In the genomic region with DNA sequence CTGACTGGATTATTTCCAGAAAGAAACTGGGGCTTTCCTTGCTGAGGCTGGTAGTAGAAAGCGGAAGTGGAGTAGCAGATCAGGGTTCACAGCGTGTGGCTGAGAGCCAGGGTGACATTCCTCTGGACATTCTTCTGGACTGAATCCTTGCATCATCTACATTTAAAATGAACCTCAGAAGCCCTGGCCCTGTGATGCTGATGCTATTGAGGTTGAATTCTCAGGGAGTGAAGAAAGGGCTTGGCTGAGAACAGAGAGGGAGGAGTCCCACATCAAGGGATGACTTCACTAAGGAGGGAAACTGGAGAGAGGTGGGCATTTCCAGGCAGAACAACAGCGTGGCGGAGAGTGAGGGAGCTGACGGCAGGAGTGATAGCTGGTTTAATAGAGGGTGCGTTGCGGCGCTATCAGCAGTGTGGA, we compare ENCODE assay signal across 8 cellular contexts.
DNase-seq lines count a peak whose midpoint lies in the region; ATAC-seq and TF ChIP-seq lines count a peak whose summit lies in the region.

No MANE protein-coding gene starts in this region.

- H3K4me1 ChIP-seq in Karpas-422 (ENCODE audit: low read length) (peaks cover 36% of the 10 kb centered on the region), breast epithelium (no peaks in the 10 kb centered on the region), liver (ENCODE audit: control insufficient read depth in 4 of 4, insufficient read depth in 4 of 4, low read length in 3 of 4) (no peaks in the 10 kb centered on the region)

- ATAC-seq in GM18907 (IDR thresholded peaks at IDR 0.05; ENCODE audit: unreplicated experiment): peak; percentile 63
- no peak for ATAC-seq in activated naive CD4-positive, alpha-beta T cell treated with anti-CD3 and anti-CD28 coated beads, Interleukin-2, amount 50 U/mL, for 72 hours
- ATAC-seq in GM18519 (IDR thresholded peaks at IDR 0.05; ENCODE audit: low FRiP score, unreplicated experiment): no peak
- ATAC-seq in CD4-positive, alpha-beta T cell (ENCODE audit: poor library complexity): no peak

- H3K4me3 ChIP-seq in Karpas-422 (ENCODE audit: low read length): peak overlapping the region; percentile 35; the same call in 1 of the 2 replicates
- H3K4me3 ChIP-seq in breast epithelium: peak overlapping the region in 1 of 3 donors; percentile 2
- no peak overlapping the region for H3K4me3 ChIP-seq in liver (ENCODE audit: low read depth in 1 of 3, low read length in 3 of 3)

- 57% methylated on average over 8 of the region's 8 CpGs for WGBS in liver

- DNase-seq in Karpas-422 (peak; percentile 54), breast epithelium (ENCODE audit: low spot score in 2 of 2) (peak; percentile 68 to 82), glutamatergic neuron (no peak)
- DNase-seq in activated naive CD4-positive, alpha-beta T cell treated with anti-CD3 and anti-CD28 coated beads, Interleukin-2, amount 50 U/mL, for 72 hours (ENCODE audit: low spot score in 2 of 2): no peak
- no peak for DNase-seq in CD4-positive, alpha-beta T cell

- peak overlapping the region; percentile 8 for H2AFZ ChIP-seq in Karpas-422 (ENCODE audit: low read length)

- peak overlapping the region in 1 of 2 donors; percentile 33 for H3K27ac Mint-ChIP-seq in activated naive CD4-positive, alpha-beta T cell treated with anti-CD3 and anti-CD28 coated beads, Interleukin-2, amount 50 U/mL, for 72 hours
- H3K27ac Mint-ChIP-seq in glutamatergic neuron (ENCODE audit: unreplicated experiment): no peak overlapping the region
- H3K27ac Mint-ChIP-seq in CD4-positive, alpha-beta T cell: no peak overlapping the region

- no peak for TF ChIP-seq RAD21 in liver (IDR thresholded peaks at IDR 0.05)

- H4K20me1 ChIP-seq in Karpas-422 (ENCODE audit: insufficient read depth, low read depth, low read length): no peaks in the 10 kb centered on the region

- H3K36me3 Mint-ChIP-seq in activated naive CD4-positive, alpha-beta T cell treated with anti-CD3 and anti-CD28 coated beads, Interleukin-2, amount 50 U/mL, for 72 hours: no peaks in the 10 kb centered on the region
- no peaks in the 10 kb centered on the region for H3K36me3 Mint-ChIP-seq in glutamatergic neuron (ENCODE audit: unreplicated experiment)
- H3K36me3 Mint-ChIP-seq in CD4-positive, alpha-beta T cell (ENCODE audit: low read depth): no peaks in the 10 kb centered on the region

- no peak for TF ChIP-seq POLR2A in breast epithelium (IDR thresholded peaks at IDR 0.05)

- H3K4me2 ChIP-seq in Karpas-422 (ENCODE audit: low read depth, low read length, poor library complexity, severe bottlenecking): peak overlapping the region; percentile 63

- no peaks in the 10 kb centered on the region for H3K27me3 Mint-ChIP-seq in glutamatergic neuron (ENCODE audit: unreplicated experiment)
- no peaks in the 10 kb centered on the region for H3K27me3 Mint-ChIP-seq in CD4-positive, alpha-beta T cell

- no peak for TF ChIP-seq CTCF in breast epithelium (IDR thresholded peaks at IDR 0.05)
- TF ChIP-seq CTCF in liver (IDR thresholded peaks at IDR 0.05; ENCODE audit: low read depth, low read length, missing input control): no peak
- TF ChIP-seq CTCF in glutamatergic neuron (IDR thresholded peaks at IDR 0.05; ENCODE audit: partially characterized antibody, unreplicated experiment): no peak
- no peak for TF ChIP-seq CTCF in CD4-positive, alpha-beta T cell (IDR thresholded peaks at IDR 0.05)

- H3K36me3 ChIP-seq in Karpas-422 (ENCODE audit: insufficient read depth, low read length): no peaks in the 10 kb centered on the region
- no peaks in the 10 kb centered on the region for H3K36me3 ChIP-seq in breast epithelium
- no peaks in the 10 kb centered on the region for H3K36me3 ChIP-seq in liver (ENCODE audit: control insufficient read depth in 4 of 4, insufficient read depth in 3 of 4, low read depth in 1 of 4, low read length in 3 of 4)

- POLR2A ChIA-PET in CD4-positive, alpha-beta T cell (lab: Charles Lee): no interaction called here

- intact Hi-C loops in breast epithelium (cut with DNase I; ENCODE audit: low total_unique reads): no loop called here
- intact Hi-C loops in CD4-positive, alpha-beta T cell (cut with DNase I, micrococcal nuclease): no loop called here

- H3K9me2 ChIP-seq in Karpas-422 (replicated peaks; ENCODE audit: insufficient read depth, low read length): no peaks in the 10 kb centered on the region

- H3K27ac ChIP-seq in Karpas-422 (ENCODE audit: low read length): peak overlapping the region; percentile 22; the same call in 1 of the 2 replicates
- H3K27ac ChIP-seq in breast epithelium: peak overlapping the region; percentile 56
- no peak overlapping the region for H3K27ac ChIP-seq in liver (ENCODE audit: low read depth in 1 of 2, low read length in 2 of 2)
- H3K27ac ChIP-seq in CD4-positive, alpha-beta T cell (ENCODE audit: low read depth, low read length): no peak overlapping the region

- H3K9me3 ChIP-seq in Karpas-422 (ENCODE audit: low read length): no peaks in the 10 kb centered on the region
- no peaks in the 10 kb centered on the region for H3K9me3 ChIP-seq in breast epithelium
- no peaks in the 10 kb centered on the region for H3K9me3 ChIP-seq in liver (ENCODE audit: control insufficient read depth in 4 of 4, low read length in 3 of 4)
- no peaks in the 10 kb centered on the region for H3K9me3 ChIP-seq in CD4-positive, alpha-beta T cell (ENCODE audit: control insufficient read depth, low read length)

- H3K9me3 Mint-ChIP-seq in activated naive CD4-positive, alpha-beta T cell treated with anti-CD3 and anti-CD28 coated beads, Interleukin-2, amount 50 U/mL, for 72 hours: no peaks in the 10 kb centered on the region
- H3K9me3 Mint-ChIP-seq in glutamatergic neuron (ENCODE audit: unreplicated experiment): no peaks in the 10 kb centered on the region
- H3K9me3 Mint-ChIP-seq in CD4-positive, alpha-beta T cell: no peaks in the 10 kb centered on the region

- CTCF ChIA-PET in CD4-positive, alpha-beta T cell (lab: Charles Lee): no interaction called here

- H3K4me3 Mint-ChIP-seq in glutamatergic neuron (ENCODE audit: unreplicated experiment): no peak overlapping the region
- no peak overlapping the region for H3K4me3 Mint-ChIP-seq in CD4-positive, alpha-beta T cell

- peak overlapping the region; percentile 25 for H3K9ac ChIP-seq in Karpas-422 (ENCODE audit: low read length)
- no peak overlapping the region for H3K9ac ChIP-seq in liver (ENCODE audit: low read depth in 1 of 2, low read length in 2 of 2)

- peaks cover 3% of the 10 kb centered on the region for H3K4me1 Mint-ChIP-seq in glutamatergic neuron (ENCODE audit: low read depth, unreplicated experiment)
- no peaks in the 10 kb centered on the region for H3K4me1 Mint-ChIP-seq in CD4-positive, alpha-beta T cell (ENCODE audit: low read depth)

- no peaks in the 10 kb centered on the region for H3K79me2 ChIP-seq in Karpas-422 (ENCODE audit: low read length)

- H3K27me3 ChIP-seq in Karpas-422 (ENCODE audit: low read length) (no peaks in the 10 kb centered on the region), breast epithelium (no peaks in the 10 kb centered on the region), liver (ENCODE audit: control insufficient read depth in 4 of 4, insufficient read depth in 4 of 4, low read length in 3 of 4) (no peaks in the 10 kb centered on the region)
- H3K27me3 ChIP-seq in CD4-positive, alpha-beta T cell (ENCODE audit: control insufficient read depth, insufficient read depth, low read length): no peaks in the 10 kb centered on the region

TF ChIP-seq in liver, 16 proteins besides CTCF, POLR2A, EP300 and RAD21:
- TF ChIP-seq RXRA (IDR thresholded peaks at IDR 0.05): peak in 1 of 2 donors; percentile 34
- peak; percentile 63 for TF ChIP-seq NR2F2 (IDR thresholded peaks at IDR 0.05)
- peak in 1 of 2 donors; percentile 31 for TF ChIP-seq HNF4A (conservative IDR thresholded peaks at IDR 0.05)
- TF ChIP-seq, protein P1, sequence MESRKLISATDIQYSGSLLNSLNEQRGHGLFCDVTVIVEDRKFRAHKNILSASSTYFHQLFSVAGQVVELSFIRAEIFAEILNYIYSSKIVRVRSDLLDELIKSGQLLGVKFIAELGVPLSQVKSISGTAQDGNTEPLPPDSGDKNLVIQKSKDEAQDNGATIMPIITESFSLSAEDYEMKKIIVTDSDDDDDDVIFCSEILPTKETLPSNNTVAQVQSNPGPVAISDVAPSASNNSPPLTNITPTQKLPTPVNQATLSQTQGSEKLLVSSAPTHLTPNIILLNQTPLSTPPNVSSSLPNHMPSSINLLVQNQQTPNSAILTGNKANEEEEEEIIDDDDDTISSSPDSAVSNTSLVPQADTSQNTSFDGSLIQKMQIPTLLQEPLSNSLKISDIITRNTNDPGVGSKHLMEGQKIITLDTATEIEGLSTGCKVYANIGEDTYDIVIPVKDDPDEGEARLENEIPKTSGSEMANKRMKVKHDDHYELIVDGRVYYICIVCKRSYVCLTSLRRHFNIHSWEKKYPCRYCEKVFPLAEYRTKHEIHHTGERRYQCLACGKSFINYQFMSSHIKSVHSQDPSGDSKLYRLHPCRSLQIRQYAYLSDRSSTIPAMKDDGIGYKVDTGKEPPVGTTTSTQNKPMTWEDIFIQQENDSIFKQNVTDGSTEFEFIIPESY (IDR thresholded peaks at IDR 0.05): no peak
- peak; percentile 58 for TF ChIP-seq SP1 (IDR thresholded peaks at IDR 0.05)
- TF ChIP-seq YY1 (IDR thresholded peaks at IDR 0.05): no peak
- TF ChIP-seq GABPA (IDR thresholded peaks at IDR 0.05 in 1 of 2, conservative IDR thresholded peaks at IDR 0.05 in 1 of 2): peak in 1 of 2 donors; percentile 25
- no peak for TF ChIP-seq FOXA1 (IDR thresholded peaks at IDR 0.05)
- TF ChIP-seq, protein P2, sequence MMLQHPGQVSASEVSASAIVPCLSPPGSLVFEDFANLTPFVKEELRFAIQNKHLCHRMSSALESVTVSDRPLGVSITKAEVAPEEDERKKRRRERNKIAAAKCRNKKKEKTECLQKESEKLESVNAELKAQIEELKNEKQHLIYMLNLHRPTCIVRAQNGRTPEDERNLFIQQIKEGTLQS (IDR thresholded peaks at IDR 0.05): peak; percentile 80

Comparison
In these comparisons a context has a peak if more than half of its experiments do, and no peak if none do; other contexts are left out.
1. DNase-seq: peak in Karpas-422 (single experiment) and breast epithelium (2 of 2); none in activated naive CD4-positive, alpha-beta T cell treated with anti-CD3 and anti-CD28 coated beads, Interleukin-2, amount 50 U/mL, for 72 hours (0 of 2), glutamatergic neuron (single experiment) and CD4-positive, alpha-beta T cell (0 of 10).
2. H3K27ac ChIP-seq: peak in Karpas-422 (single experiment) and breast epithelium (2 of 2); none in liver (0 of 2) and CD4-positive, alpha-beta T cell (single experiment).